Comparison of ENCODE assay signal across 29 cellular contexts in genomic region chr3:86782860-86783259, GRCh38.
"Had no signal": no experiment of that assay in that cellular context is flagged by ENCODE, and none has a peak within 500 bp of the region (broad histone marks: within the 10 kb centered on the region; RNA-seq: fewer than 3 reads in every experiment).

No MANE protein-coding gene starts in this region.

- H3K79me2 ChIP-seq: parathyroid adenoma had no signal

- H3K9me3 Mint-ChIP-seq: dendritic cell treated with granulocyte-macrophage colony-stimulating factor and Interleukin-4, amounts not matched to agents 40 ng/mL and 50 ng/mL, for 4 days; endodermal cell; memory B cell; mesothelial cell of epicardium; naive B cell; nephron progenitor cell; stimulated activated naive CD8-positive, alpha-beta T cell treated with anti-CD3 and anti-CD28 coated beads, Interleukin-15, amount 100 ng/mL, for 72 hours had no signal

- H2AFZ ChIP-seq: parathyroid adenoma had no signal

- H3K27me3 ChIP-seq: colonic mucosa, gastrocnemius medialis, right lobe of liver, tibial artery, upper lobe of left lung had no signal

- H3K9ac ChIP-seq: parathyroid adenoma had no signal

- ATAC-seq: esophagus mucosa; gastrocnemius medialis; left lobe of liver; mucosa of descending colon; right lobe of liver; stimulated activated naive CD8-positive, alpha-beta T cell treated with anti-CD3 and anti-CD28 coated beads, Interleukin-15, amount 100 ng/mL, for 72 hours had no signal

- H3K27ac ChIP-seq: colonic mucosa, epithelial cell of prostate, gastrocnemius medialis, parathyroid adenoma, right lobe of liver, tibial artery, upper lobe of left lung had no signal

- H3K36me3 ChIP-seq: colonic mucosa, gastrocnemius medialis, right lobe of liver, tibial artery, upper lobe of left lung had no signal

- H3K27ac Mint-ChIP-seq: dendritic cell treated with granulocyte-macrophage colony-stimulating factor and Interleukin-4, amounts not matched to agents 40 ng/mL and 50 ng/mL, for 4 days; endodermal cell; memory B cell; mesothelial cell of epicardium; naive B cell; nephron progenitor cell; progenitor cell of endocrine pancreas; stimulated activated naive CD8-positive, alpha-beta T cell treated with anti-CD3 and anti-CD28 coated beads, Interleukin-15, amount 100 ng/mL, for 72 hours had no signal

- H3K27me3 Mint-ChIP-seq: dendritic cell treated with granulocyte-macrophage colony-stimulating factor and Interleukin-4, amounts not matched to agents 40 ng/mL and 50 ng/mL, for 4 days; memory B cell; naive B cell; progenitor cell of endocrine pancreas; stimulated activated naive CD8-positive, alpha-beta T cell treated with anti-CD3 and anti-CD28 coated beads, Interleukin-15, amount 100 ng/mL, for 72 hours had no signal

- H3K4me1 Mint-ChIP-seq: endodermal cell; memory B cell; naive B cell; nephron progenitor cell; stimulated activated naive CD8-positive, alpha-beta T cell treated with anti-CD3 and anti-CD28 coated beads, Interleukin-15, amount 100 ng/mL, for 72 hours had no signal

- H3K4me3 Mint-ChIP-seq: dendritic cell treated with granulocyte-macrophage colony-stimulating factor and Interleukin-4, amounts not matched to agents 40 ng/mL and 50 ng/mL, for 4 days; endodermal cell; memory B cell; mesothelial cell of epicardium; naive B cell; nephron progenitor cell; stimulated activated naive CD8-positive, alpha-beta T cell treated with anti-CD3 and anti-CD28 coated beads, Interleukin-15, amount 100 ng/mL, for 72 hours had no signal

- H3K36me3 Mint-ChIP-seq: memory B cell, mesothelial cell of epicardium, naive B cell had no signal

- H3K9me3 ChIP-seq: colonic mucosa, gastrocnemius medialis, mucosa of descending colon, right lobe of liver, tibial artery, upper lobe of left lung had no signal

- DNase-seq: colonic mucosa; effector CD8-positive, alpha-beta T cell; endodermal cell; foreskin fibroblast; gastrocnemius medialis; head of caudate nucleus; kidney; mucosa of descending colon; naive B cell; nephron progenitor cell; occipital lobe; right lobe of liver; small intestine; stimulated activated CD4-positive, alpha-beta T cell treated with anti-CD3 and anti-CD28 coated beads, Interleukin-1b, Interleukin-23, amount 100 ng/mL, for 48 hours; stimulated activated CD4-positive, alpha-beta T cell treated with anti-CD3 and anti-CD28 coated beads, Interleukin-4, amount 100 ng/mL, for 1 hour; stimulated activated CD8-positive, alpha-beta memory T cell treated with anti-CD3 and anti-CD28 coated beads, Interleukin-4, amount 100 ng/mL, for 48 hours; stimulated activated naive CD4-positive, alpha-beta T cell; stimulated activated naive CD8-positive, alpha-beta T cell treated with anti-CD3 and anti-CD28 coated beads, Interleukin-15, amount 100 ng/mL, for 72 hours; tibial artery; upper lobe of left lung had no signal

- H3K4me1 ChIP-seq: colonic mucosa, gastrocnemius medialis, parathyroid adenoma, right lobe of liver, upper lobe of left lung had no signal

- H3K4me3 ChIP-seq: colonic mucosa, gastrocnemius medialis, lung, mucosa of descending colon, right lobe of liver, tibial artery, upper lobe of left lung had no signal
